ENCODE assay signal across 8 cellular contexts in the genomic region with DNA sequence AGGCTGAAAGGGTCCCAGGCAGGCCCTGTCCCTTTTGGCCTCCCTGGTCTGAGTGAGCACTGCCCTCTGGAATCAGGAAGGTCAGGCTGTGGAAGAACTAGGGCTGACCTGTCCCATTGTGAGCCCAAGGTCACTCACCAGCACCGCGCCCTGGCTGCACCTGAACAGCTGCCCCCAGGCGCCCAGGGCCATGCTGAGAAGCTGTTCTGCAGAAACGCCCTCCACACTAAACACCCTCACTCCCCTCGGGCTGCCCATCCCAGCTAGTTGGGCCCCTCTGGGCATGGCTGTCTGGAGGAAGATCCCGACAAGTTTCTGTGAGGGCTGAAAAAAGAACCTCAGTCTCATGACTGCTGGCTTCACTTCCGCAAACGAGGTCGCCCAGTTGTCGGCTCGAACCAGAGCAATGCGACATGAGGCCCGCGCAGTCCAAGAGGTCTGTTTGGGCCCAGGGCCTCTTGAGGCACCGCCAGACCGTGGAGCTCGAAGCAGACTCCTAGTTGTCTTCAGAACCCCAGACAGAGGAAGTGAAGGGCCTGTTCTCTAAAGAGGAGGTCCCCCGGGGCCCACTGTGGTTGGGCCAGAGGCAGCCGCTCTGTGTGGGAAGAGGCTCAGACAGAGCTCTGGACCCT.
DNase-seq lines count a peak whose midpoint lies in the region; ATAC-seq, FAIRE-seq and TF ChIP-seq lines count a peak whose summit lies in the region.
"Had no signal": no experiment of that assay in that cellular context is flagged by ENCODE, and none has a peak within 500 bp of the region (broad histone marks: within the 10 kb centered on the region; RNA-seq: fewer than 3 reads in every experiment).

No MANE protein-coding gene starts in this region.

- H3K4me1 Mint-ChIP-seq in GM23338 (peaks cover 5% of the 10 kb centered on the region; the same call in 2 of the 3 replicates), endothelial cell (ENCODE audit: unreplicated experiment) (peaks cover 2% of the 10 kb centered on the region)

- peaks cover 3% of the 10 kb centered on the region for H3K27me3 Mint-ChIP-seq in GM23338 (ENCODE audit: insufficient read depth, low read depth, poor library complexity)
- peaks cover 6% of the 10 kb centered on the region for H3K27me3 Mint-ChIP-seq in endothelial cell (ENCODE audit: unreplicated experiment)

- peaks cover 3% of the 10 kb centered on the region; the same call in 1 of the 2 replicates for H3K4me1 ChIP-seq in GM23338 (ENCODE audit: insufficient read depth)

- H3K27ac ChIP-seq in GM23338 (ENCODE audit: low read depth), result no peak overlapping the region
- peak overlapping the region; percentile 42 for H3K27ac ChIP-seq in HL-60 (replicated peaks)

- no peak for FAIRE-seq in D721Med (lab: Jason Lieb, UNC)

- H3K4me2 ChIP-seq in GM23338, result no peak overlapping the region

- H3F3A ChIP-seq in GM23338 (replicated peaks; ENCODE audit: low read depth), result no peaks in the 10 kb centered on the region

- no peaks in the 10 kb centered on the region for H3K36me3 Mint-ChIP-seq in GM23338 (ENCODE audit: low read depth)
- H3K36me3 Mint-ChIP-seq in endothelial cell (ENCODE audit: low read depth, unreplicated experiment), result peaks cover 31% of the 10 kb centered on the region

- TF ChIP-seq CTCF in GM23338 (conservative IDR thresholded peaks at IDR 0.05; ENCODE audit: low read depth in 2 of 2) (no peak), HL-60 (IDR thresholded peaks at IDR 0.05; ENCODE audit: insufficient read depth, low read length) (no peak), endothelial cell (IDR thresholded peaks at IDR 0.05; ENCODE audit: unreplicated experiment) (no peak), D721Med (IDR thresholded peaks at IDR 0.05; ENCODE audit: insufficient read depth, missing control alignments) (no peak)

- H2AFZ ChIP-seq in GM23338, result peak overlapping the region; percentile 66; the same call in 1 of the 2 replicates

- no peaks in the 10 kb centered on the region; the same call in 2 of the 3 replicates for H3K9me3 Mint-ChIP-seq in GM23338
- H3K9me3 Mint-ChIP-seq in endothelial cell (ENCODE audit: unreplicated experiment), result no peaks in the 10 kb centered on the region
- H3K9me3 Mint-ChIP-seq: activated naive CD4-positive, alpha-beta T cell treated with anti-CD3 and anti-CD28 coated beads for 36 hours had no signal

- no peaks in the 10 kb centered on the region for H4K20me1 ChIP-seq in GM23338 (replicated peaks; ENCODE audit: insufficient read depth)

- intact Hi-C loops in sciatic nerve (cut with DNase I), result no loop called here

- H3K27me3 ChIP-seq in GM23338 (ENCODE audit: insufficient read depth) (no peaks in the 10 kb centered on the region), HL-60 (ENCODE audit: insufficient read depth, poor library complexity, severe bottlenecking) (no peaks in the 10 kb centered on the region)

- ATAC-seq in GM18907 (IDR thresholded peaks at IDR 0.05; ENCODE audit: unreplicated experiment), result peak; percentile 89
- ATAC-seq in GM23338, result no peak
- peak; percentile 51 for ATAC-seq in sciatic nerve

- H3K27ac Mint-ChIP-seq in GM23338 (no peak overlapping the region), endothelial cell (ENCODE audit: unreplicated experiment) (no peak overlapping the region)
- H3K27ac Mint-ChIP-seq: activated naive CD4-positive, alpha-beta T cell treated with anti-CD3 and anti-CD28 coated beads for 36 hours had no signal

- DNase-seq in GM23338 (ENCODE audit: low spot score) (no peak), HL-60 (ENCODE audit: low read depth in 1 of 2, low spot score in 1 of 2) (peak; percentile 23 to 71), sciatic nerve (ENCODE audit: low spot score) (no peak), endothelial cell (ENCODE audit: low spot score) (no peak), D721Med (ENCODE audit: insufficient read length, low spot score) (no peak), NCI-H2196 treated with DMSO at 0.1 percent for 48 hours (lab: John Stamatoyannopoulos, UW; ENCODE audit: unreplicated experiment) (no peak)
- DNase-seq: activated naive CD4-positive, alpha-beta T cell treated with anti-CD3 and anti-CD28 coated beads for 36 hours had no signal

- H3K4me3 Mint-ChIP-seq in GM23338 (no peak overlapping the region), endothelial cell (ENCODE audit: unreplicated experiment) (no peak overlapping the region)
- H3K4me3 Mint-ChIP-seq: activated naive CD4-positive, alpha-beta T cell treated with anti-CD3 and anti-CD28 coated beads for 36 hours had no signal

- H3K36me3 ChIP-seq in GM23338 (ENCODE audit: insufficient read depth), result no peaks in the 10 kb centered on the region

- H3K9me2 ChIP-seq in GM23338 (ENCODE audit: insufficient read depth), result no peaks in the 10 kb centered on the region

- H3K79me2 ChIP-seq in GM23338 (replicated peaks; ENCODE audit: insufficient read depth), result no peaks in the 10 kb centered on the region

- no peak overlapping the region for H3K4me3 ChIP-seq in GM23338
- no peak overlapping the region for H3K4me3 ChIP-seq in HL-60 (replicated peaks; ENCODE audit: insufficient read depth, low read length)

TF ChIP-seq in GM23338, 12 proteins besides CTCF, POLR2A, EP300 and RAD21 (continues in another document):
- TF ChIP-seq JUNB (IDR thresholded peaks at IDR 0.05; ENCODE audit: unreplicated experiment) (no peak), REST (IDR thresholded peaks at IDR 0.05; ENCODE audit: unreplicated experiment) (no peak), NANOG (IDR thresholded peaks at IDR 0.05; ENCODE audit: borderline replicate concordance) (no peak), ZNF114 (CRISPR knock-in tag; IDR thresholded peaks at IDR 0.05) (no peak), EZH2phosphoT487 (IDR thresholded peaks at IDR 0.05; ENCODE audit: unreplicated experiment) (no peak), CREB1 (CRISPR knock-in tag; IDR thresholded peaks at IDR 0.05; ENCODE audit: low read depth) (no peak)

Comparison
In these comparisons a context has a peak if more than half of its experiments do, and no peak if none do; other contexts are left out.
1. DNase-seq: peak in HL-60 (2 of 2); none in GM23338 (single experiment), sciatic nerve (single experiment), endothelial cell (single experiment), D721Med (single experiment) and NCI-H2196 treated with DMSO at 0.1 percent for 48 hours (single experiment).